Comparison of ENCODE assay signal across 15 cellular contexts in the genomic region with DNA sequence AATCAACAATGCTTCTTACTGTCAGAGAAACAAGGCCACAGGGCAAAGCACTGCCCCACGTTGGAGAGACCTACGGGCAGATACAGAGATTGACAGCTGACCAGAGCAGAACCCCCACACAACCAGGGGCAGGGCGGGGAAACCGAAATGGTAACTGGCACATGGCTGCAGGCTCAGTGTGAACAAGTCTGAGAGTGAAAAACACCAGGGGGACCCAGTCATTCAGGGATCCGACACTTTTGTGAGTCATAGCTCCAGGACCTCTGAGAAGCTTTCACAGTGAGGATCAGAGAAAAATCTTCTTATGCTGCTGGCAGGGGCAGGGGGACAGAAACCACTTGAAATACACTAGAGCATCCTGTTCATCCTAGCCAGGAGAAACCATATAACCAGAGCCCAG.
DNase-seq lines count a peak whose midpoint lies in the region; ATAC-seq and TF ChIP-seq lines count a peak whose summit lies in the region.
"Had no signal": no experiment of that assay in that cellular context is flagged by ENCODE, and none has a peak within 500 bp of the region (broad histone marks: within the 10 kb centered on the region; RNA-seq: fewer than 3 reads in every experiment).

No MANE protein-coding gene starts in this region.

- TF ChIP-seq POLR2A in esophagus muscularis mucosa (IDR thresholded peaks at IDR 0.05; ENCODE audit: low read depth) = no peak

- H3K9me3 ChIP-seq in RWPE2 (ENCODE audit: severe bottlenecking) (no peaks in the 10 kb centered on the region), Karpas-422 (ENCODE audit: low read length) (no peaks in the 10 kb centered on the region), esophagus muscularis mucosa (peaks cover 0 to 2% (median 0%) of the 10 kb centered on the region in 4 donors)
- H3K9me3 ChIP-seq: neutrophil had no signal

- ATAC-seq in RWPE2 (ENCODE audit: low read depth) = peak; percentile 68

- H3K79me2 ChIP-seq in Karpas-422 (ENCODE audit: low read length) = no peaks in the 10 kb centered on the region

- H3K27me3 ChIP-seq in RWPE2 (ENCODE audit: insufficient read depth, poor library complexity, severe bottlenecking) (no peaks in the 10 kb centered on the region), Karpas-422 (ENCODE audit: low read length) (no peaks in the 10 kb centered on the region), esophagus muscularis mucosa (no peaks in the 10 kb centered on the region)
- H3K27me3 ChIP-seq: neutrophil had no signal

- no peaks in the 10 kb centered on the region for H4K20me1 ChIP-seq in Karpas-422 (ENCODE audit: insufficient read depth, low read depth, low read length)

- H3K4me3 ChIP-seq in RWPE2 (ENCODE audit: severe bottlenecking) (no peak overlapping the region), Karpas-422 (ENCODE audit: low read length) (no peak overlapping the region), esophagus muscularis mucosa (no peak overlapping the region)

- H2AFZ ChIP-seq in Karpas-422 (ENCODE audit: low read length) = no peak overlapping the region

- no peak for TF ChIP-seq EP300 in esophagus muscularis mucosa (IDR thresholded peaks at IDR 0.05)

- no peak overlapping the region for H3K4me2 ChIP-seq in Karpas-422 (ENCODE audit: low read depth, low read length, poor library complexity, severe bottlenecking)

- peak; percentile 3 for DNase-seq in activated CD4-positive, alpha-beta T cell treated with anti-CD3 and anti-CD28 coated beads for 48 hours
- DNase-seq in activated CD4-positive, alpha-beta T cell treated with anti-CD3 and anti-CD28 coated beads, Interleukin-2, amount 50 U/mL, for 4 hours = no peak
- DNase-seq in RWPE2 (ENCODE audit: low spot score) = no peak
- peak; percentile 60 for DNase-seq in globus pallidus (ENCODE audit: low spot score)
- DNase-seq in inferior parietal cortex (ENCODE audit: extremely low spot score) = no peak
- DNase-seq in NOMO-1 treated with DMSO at 0.1 percent for 48 hours (lab: John Stamatoyannopoulos, UW; ENCODE audit: unreplicated experiment) = no peak
- no peak for DNase-seq in Karpas-422
- no peak for DNase-seq in esophagus muscularis mucosa (ENCODE audit: extremely low spot score)
- DNase-seq: amniotic stem cell, Caco-2, cortex of kidney, HFFc6, NCI-H1105, T1000 had no signal

- 79% methylated on average over 5 of the region's 5 CpGs for WGBS in esophagus muscularis mucosa

- peaks cover 16% of the 10 kb centered on the region for H3K4me1 ChIP-seq in RWPE2 (ENCODE audit: insufficient read depth, poor library complexity, severe bottlenecking)
- H3K4me1 ChIP-seq in Karpas-422 (ENCODE audit: low read length) = no peaks in the 10 kb centered on the region
- H3K4me1 ChIP-seq in esophagus muscularis mucosa = no peaks in the 10 kb centered on the region

- no peak overlapping the region for H3K27ac ChIP-seq in RWPE2 (ENCODE audit: poor library complexity, severe bottlenecking)
- no peak overlapping the region for H3K27ac ChIP-seq in Karpas-422 (ENCODE audit: low read length)
- H3K27ac ChIP-seq in esophagus muscularis mucosa (replicated peaks in 1 of 4) = no peak overlapping the region
- H3K27ac ChIP-seq: neutrophil had no signal

- peak; percentile 51 for TF ChIP-seq CTCF in RWPE2 (IDR thresholded peaks at IDR 0.05; ENCODE audit: poor library complexity, severe bottlenecking)
- TF ChIP-seq CTCF in esophagus muscularis mucosa (IDR thresholded peaks at IDR 0.05) = no peak

- intact Hi-C loops in esophagus muscularis mucosa (cut with DNase I) = no loop called here

- H3K9ac ChIP-seq in Karpas-422 (ENCODE audit: low read length) = no peak overlapping the region

- H3K9me2 ChIP-seq in Karpas-422 (replicated peaks; ENCODE audit: insufficient read depth, low read length) = no peaks in the 10 kb centered on the region

- H3K36me3 ChIP-seq in RWPE2 (ENCODE audit: low read depth) = no peaks in the 10 kb centered on the region
- no peaks in the 10 kb centered on the region for H3K36me3 ChIP-seq in Karpas-422 (ENCODE audit: insufficient read depth, low read length)
- no peaks in the 10 kb centered on the region for H3K36me3 ChIP-seq in esophagus muscularis mucosa
- H3K36me3 ChIP-seq: neutrophil had no signal

Comparison
In these comparisons a context has a peak if more than half of its experiments do, and no peak if none do; other contexts are left out.
1. DNase-seq: peak in activated CD4-positive, alpha-beta T cell treated with anti-CD3 and anti-CD28 coated beads for 48 hours (single experiment) and globus pallidus (single experiment); none in activated CD4-positive, alpha-beta T cell treated with anti-CD3 and anti-CD28 coated beads, Interleukin-2, amount 50 U/mL, for 4 hours (0 of 2), RWPE2 (single experiment), inferior parietal cortex (single experiment), NOMO-1 treated with DMSO at 0.1 percent for 48 hours (single experiment), Karpas-422 (single experiment) and esophagus muscularis mucosa (single experiment).